In the genomic region with DNA sequence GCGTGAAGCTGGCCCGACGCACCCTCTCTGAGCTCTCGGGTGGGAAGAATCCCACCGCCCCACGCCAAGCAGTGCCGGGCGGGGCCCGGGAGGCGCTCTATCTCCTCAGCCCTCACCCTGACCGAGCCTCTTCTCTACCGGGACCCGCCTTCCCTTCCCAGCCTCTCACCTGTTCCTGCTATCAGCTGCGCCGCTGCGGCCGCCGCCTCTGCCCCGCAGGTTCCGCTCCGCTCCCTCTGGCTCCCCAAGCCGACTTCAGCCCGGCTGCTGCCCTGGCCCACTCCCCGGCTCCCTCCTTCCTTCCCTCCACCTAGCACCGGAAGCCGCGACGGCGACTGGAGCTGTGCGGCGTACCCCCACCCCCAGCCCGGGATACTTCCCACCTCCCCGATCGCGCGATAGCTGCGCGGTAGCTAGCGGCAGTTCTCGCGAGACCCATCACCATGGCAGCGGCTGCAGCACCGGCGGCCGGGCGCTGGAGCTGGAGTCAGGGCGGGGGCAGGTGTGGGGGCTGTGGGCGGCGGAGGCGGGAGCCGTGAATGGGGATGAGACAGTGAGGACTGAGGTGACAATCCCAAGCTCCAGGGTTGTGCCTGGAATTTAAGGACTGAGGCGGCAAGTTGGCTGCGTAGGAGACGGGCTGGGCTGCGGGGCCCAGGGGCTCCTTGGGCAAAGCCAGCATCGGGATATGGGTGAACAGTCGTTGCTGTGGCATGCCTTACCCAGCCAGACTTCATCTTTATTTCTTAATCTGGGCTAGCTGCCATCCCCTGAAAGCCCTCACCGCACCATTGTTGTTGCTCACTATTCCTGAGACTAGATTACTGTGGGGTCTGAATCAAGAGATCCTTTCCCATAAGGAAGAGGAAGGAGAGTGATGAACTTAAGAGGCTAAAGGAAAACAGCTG, we compare ENCODE assay signal across 1 cellular context.
A peak's percentile ranks its signal among the peaks of the same experiment; 100 is the strongest.
TF ChIP-seq lines count a peak whose summit lies in the region.

TSS of gene ARF3 (minus strand) at position 347 of the 908 bp plus-strand sequence. CDS start 16,392 bp downstream, outside the sequence.

TF ChIP-seq in HepG2, 621 proteins besides CTCF, POLR2A, EP300 and RAD21 (continued from another document and continues in another):
- no peak; the same call in 1 of the 2 replicates for TF ChIP-seq ELF4 (CRISPR knock-in tag; IDR thresholded peaks at IDR 0.05; ENCODE audit: borderline replicate concordance)
- 0 out of 2 replicates have a peak, but pooled peaks have one; percentile 39 for TF ChIP-seq MIER3 (CRISPR knock-in tag; IDR thresholded peaks at IDR 0.05; ENCODE audit: borderline replicate concordance)
- TF ChIP-seq MED8 (CRISPR knock-in tag; IDR thresholded peaks at IDR 0.05; ENCODE audit: insufficient replicate concordance): no peak
- TF ChIP-seq NR2F1 (CRISPR knock-in tag; IDR thresholded peaks at IDR 0.05): no peak
- no peak for TF ChIP-seq REL (CRISPR knock-in tag; conservative IDR thresholded peaks at IDR 0.05)
- peak; percentile 84 for TF ChIP-seq HNRNPK (IDR thresholded peaks at IDR 0.05; ENCODE audit: low read depth, low read length, poor library complexity, severe bottlenecking)
- no peak for TF ChIP-seq ZSCAN25 (CRISPR knock-in tag; IDR thresholded peaks at IDR 0.05)
- TF ChIP-seq, protein P1, sequence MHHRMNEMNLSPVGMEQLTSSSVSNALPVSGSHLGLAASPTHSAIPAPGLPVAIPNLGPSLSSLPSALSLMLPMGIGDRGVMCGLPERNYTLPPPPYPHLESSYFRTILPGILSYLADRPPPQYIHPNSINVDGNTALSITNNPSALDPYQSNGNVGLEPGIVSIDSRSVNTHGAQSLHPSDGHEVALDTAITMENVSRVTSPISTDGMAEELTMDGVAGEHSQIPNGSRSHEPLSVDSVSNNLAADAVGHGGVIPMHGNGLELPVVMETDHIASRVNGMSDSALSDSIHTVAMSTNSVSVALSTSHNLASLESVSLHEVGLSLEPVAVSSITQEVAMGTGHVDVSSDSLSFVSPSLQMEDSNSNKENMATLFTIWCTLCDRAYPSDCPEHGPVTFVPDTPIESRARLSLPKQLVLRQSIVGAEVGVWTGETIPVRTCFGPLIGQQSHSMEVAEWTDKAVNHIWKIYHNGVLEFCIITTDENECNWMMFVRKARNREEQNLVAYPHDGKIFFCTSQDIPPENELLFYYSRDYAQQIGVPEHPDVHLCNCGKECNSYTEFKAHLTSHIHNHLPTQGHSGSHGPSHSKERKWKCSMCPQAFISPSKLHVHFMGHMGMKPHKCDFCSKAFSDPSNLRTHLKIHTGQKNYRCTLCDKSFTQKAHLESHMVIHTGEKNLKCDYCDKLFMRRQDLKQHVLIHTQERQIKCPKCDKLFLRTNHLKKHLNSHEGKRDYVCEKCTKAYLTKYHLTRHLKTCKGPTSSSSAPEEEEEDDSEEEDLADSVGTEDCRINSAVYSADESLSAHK (CRISPR knock-in tag; IDR thresholded peaks at IDR 0.05; ENCODE audit: borderline replicate concordance): 0 out of 2 replicates have a peak, but pooled peaks have one; percentile 46
- no peak for TF ChIP-seq PRPF4 (IDR thresholded peaks at IDR 0.05; ENCODE audit: low read depth, low read length, poor library complexity, severe bottlenecking)
- no peak for TF ChIP-seq ATF5 (CRISPR knock-in tag; IDR thresholded peaks at IDR 0.05; ENCODE audit: low read depth)
- TF ChIP-seq CREB1 (IDR thresholded peaks at IDR 0.05): no peak
- TF ChIP-seq CREB1 (CRISPR knock-in tag; IDR thresholded peaks at IDR 0.05): no peak
- peak; percentile 89 for TF ChIP-seq POLR2G (IDR thresholded peaks at IDR 0.05; ENCODE audit: low read depth, low read length)
- TF ChIP-seq ZNF350 (CRISPR knock-in tag; IDR thresholded peaks at IDR 0.05; ENCODE audit: borderline replicate concordance, low read depth): peak; percentile 82; the same call in 1 of the 2 replicates
- TF ChIP-seq ZNF629 (CRISPR knock-in tag; conservative IDR thresholded peaks at IDR 0.05): no peak
- TF ChIP-seq KDM5A (IDR thresholded peaks at IDR 0.05; ENCODE audit: borderline replicate concordance, low read length): peak; percentile 83
- TF ChIP-seq, protein P2, sequence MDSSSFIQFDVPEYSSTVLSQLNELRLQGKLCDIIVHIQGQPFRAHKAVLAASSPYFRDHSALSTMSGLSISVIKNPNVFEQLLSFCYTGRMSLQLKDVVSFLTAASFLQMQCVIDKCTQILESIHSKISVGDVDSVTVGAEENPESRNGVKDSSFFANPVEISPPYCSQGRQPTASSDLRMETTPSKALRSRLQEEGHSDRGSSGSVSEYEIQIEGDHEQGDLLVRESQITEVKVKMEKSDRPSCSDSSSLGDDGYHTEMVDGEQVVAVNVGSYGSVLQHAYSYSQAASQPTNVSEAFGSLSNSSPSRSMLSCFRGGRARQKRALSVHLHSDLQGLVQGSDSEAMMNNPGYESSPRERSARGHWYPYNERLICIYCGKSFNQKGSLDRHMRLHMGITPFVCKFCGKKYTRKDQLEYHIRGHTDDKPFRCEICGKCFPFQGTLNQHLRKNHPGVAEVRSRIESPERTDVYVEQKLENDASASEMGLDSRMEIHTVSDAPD (CRISPR knock-in tag; IDR thresholded peaks at IDR 0.05): no peak
- TF ChIP-seq GABPB1 (CRISPR knock-in tag; IDR thresholded peaks at IDR 0.05): peak; percentile 93
- TF ChIP-seq LBX2 (CRISPR knock-in tag; IDR thresholded peaks at IDR 0.05; ENCODE audit: borderline replicate concordance): no peak
- no peak for TF ChIP-seq ZNF772 (CRISPR knock-in tag; IDR thresholded peaks at IDR 0.05)
- no peak for TF ChIP-seq MLXIP (CRISPR knock-in tag; IDR thresholded peaks at IDR 0.05; ENCODE audit: borderline replicate concordance)
- TF ChIP-seq, protein P3, sequence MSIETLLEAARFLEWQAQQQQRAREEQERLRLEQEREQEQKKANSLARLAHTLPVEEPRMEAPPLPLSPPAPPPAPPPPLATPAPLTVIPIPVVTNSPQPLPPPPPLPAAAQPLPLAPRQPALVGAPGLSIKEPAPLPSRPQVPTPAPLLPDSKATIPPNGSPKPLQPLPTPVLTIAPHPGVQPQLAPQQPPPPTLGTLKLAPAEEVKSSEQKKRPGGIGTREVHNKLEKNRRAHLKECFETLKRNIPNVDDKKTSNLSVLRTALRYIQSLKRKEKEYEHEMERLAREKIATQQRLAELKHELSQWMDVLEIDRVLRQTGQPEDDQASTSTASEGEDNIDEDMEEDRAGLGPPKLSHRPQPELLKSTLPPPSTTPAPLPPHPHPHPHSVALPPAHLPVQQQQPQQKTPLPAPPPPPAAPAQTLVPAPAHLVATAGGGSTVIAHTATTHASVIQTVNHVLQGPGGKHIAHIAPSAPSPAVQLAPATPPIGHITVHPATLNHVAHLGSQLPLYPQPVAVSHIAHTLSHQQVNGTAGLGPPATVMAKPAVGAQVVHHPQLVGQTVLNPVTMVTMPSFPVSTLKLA (IDR thresholded peaks at IDR 0.05): no peak
- TF ChIP-seq ATF2 (CRISPR knock-in tag; IDR thresholded peaks at IDR 0.05): no peak
- TF ChIP-seq MEIS2 (CRISPR knock-in tag; IDR thresholded peaks at IDR 0.05): no peak
- TF ChIP-seq BCLAF1 (IDR thresholded peaks at IDR 0.05): no peak
- 0 out of 2 replicates have a peak, but pooled peaks have one; percentile 31 for TF ChIP-seq SMAD1 (CRISPR knock-in tag; IDR thresholded peaks at IDR 0.05; ENCODE audit: borderline replicate concordance, low read depth)
- TF ChIP-seq JUNB (CRISPR knock-in tag; IDR thresholded peaks at IDR 0.05; ENCODE audit: borderline replicate concordance): peak; percentile 62
- TF ChIP-seq ZBTB42 (CRISPR knock-in tag; IDR thresholded peaks at IDR 0.05): 0 out of 2 replicates have a peak, but pooled peaks have one; percentile 21
- TF ChIP-seq ZNF512 (CRISPR knock-in tag; IDR thresholded peaks at IDR 0.05): 0 out of 2 replicates have a peak, but pooled peaks have one; percentile 22
- no peak for TF ChIP-seq KLF13 (CRISPR knock-in tag; IDR thresholded peaks at IDR 0.05)
- 0 out of 2 replicates have a peak, but pooled peaks have one; percentile 41 for TF ChIP-seq SRY (CRISPR knock-in tag; IDR thresholded peaks at IDR 0.05)
- TF ChIP-seq FLYWCH1 (CRISPR knock-in tag; IDR thresholded peaks at IDR 0.05): no peak
- TF ChIP-seq SMARCC2 (IDR thresholded peaks at IDR 0.05): no peak
- TF ChIP-seq IRF2 (CRISPR knock-in tag; IDR thresholded peaks at IDR 0.05): no peak; the same call in 1 of the 2 replicates
- no peak for TF ChIP-seq ZNF567 (CRISPR knock-in tag; IDR thresholded peaks at IDR 0.05; ENCODE audit: borderline replicate concordance)
- TF ChIP-seq KLF9 (CRISPR knock-in tag; IDR thresholded peaks at IDR 0.05; ENCODE audit: low read depth): no peak
- TF ChIP-seq ZKSCAN8 (CRISPR knock-in tag; IDR thresholded peaks at IDR 0.05; ENCODE audit: borderline replicate concordance): no peak; the same call in 1 of the 2 replicates
- TF ChIP-seq YEATS4 (CRISPR knock-in tag; IDR thresholded peaks at IDR 0.05; ENCODE audit: borderline replicate concordance): no peak
- TF ChIP-seq ZNF382 (CRISPR knock-in tag; IDR thresholded peaks at IDR 0.05; ENCODE audit: borderline replicate concordance): no peak
- no peak for TF ChIP-seq ZC3H4 (CRISPR knock-in tag; IDR thresholded peaks at IDR 0.05; ENCODE audit: borderline replicate concordance)
